In genomic region chr2:108220191-108220590, GRCh38 we compare ENCODE assay signal across 34 cellular contexts. TPM values are rescaled to one million over a fixed set of nuclear protein-coding genes. Genes with fewer than 3 reads are reported as not detected.
"Had no signal": no experiment of that assay in that cellular context is flagged by ENCODE, and none has a peak within 500 bp of the region (broad histone marks: within the 10 kb centered on the region; RNA-seq: fewer than 3 reads in every experiment).

No MANE protein-coding gene starts in this region.

- H3K4me1 Mint-ChIP-seq: activated naive CD4-positive, alpha-beta T cell treated with anti-CD3 and anti-CD28 coated beads, Interleukin-2, amount 10 ng/mL, durations not matched to agents 7 days and 5 days; activated naive CD8-positive, alpha-beta T cell treated with anti-CD3 and anti-CD28 coated beads, Interleukin-2, amount 10 ng/mL, durations not matched to agents 7 days and 5 days; naive thymus-derived CD8-positive, alpha-beta T cell; neural crest cell; stimulated activated memory B cell treated with anti-CD40 and anti-IgM and Interleukin-4, amounts not matched to agents 10 μg/mL and 1 μg/mL and 100 μg/mL, for 72 hours; stimulated activated naive CD8-positive, alpha-beta T cell treated with anti-CD3 and anti-CD28 coated beads, Interleukin-15, amount 100 ng/mL, for 72 hours had no signal

- H3K9me3 ChIP-seq: gastrocnemius medialis, vagina had no signal

- DNase-seq: activated CD4-positive, alpha-beta T cell treated with anti-CD3 and anti-CD28 coated beads for 4 hours; activated CD4-positive, alpha-beta T cell treated with anti-CD3 and anti-CD28 coated beads, Interleukin-2, amount 50 U/mL, for 4 hours; activated CD8-positive, alpha-beta memory T cell treated with anti-CD3 and anti-CD28 coated beads for 24 hours; activated gamma-delta T cell; activated naive CD4-positive, alpha-beta T cell treated with anti-CD3 and anti-CD28 coated beads, Interleukin-2, amount 10 ng/mL, durations not matched to agents 7 days and 5 days; activated naive CD8-positive, alpha-beta T cell treated with anti-CD3 and anti-CD28 coated beads, Interleukin-2, amount 10 ng/mL, durations not matched to agents 7 days and 5 days; activated T-cell treated with anti-CD3 and anti-CD28 coated beads, Interleukin-2, amount 50 U/mL, for 24 hours; cerebellar nuclear complex; effector memory CD8-positive, alpha-beta T cell; erythroblast; gastrocnemius medialis; glutamatergic neuron; left lung; naive thymus-derived CD8-positive, alpha-beta T cell; occipital lobe; stimulated activated CD4-positive, alpha-beta T cell treated with anti-CD3 and anti-CD28 coated beads, Interleukin-1b, Interleukin-23, amount 100 ng/mL, for 48 hours; stimulated activated CD4-positive, alpha-beta T cell treated with anti-CD3 and anti-CD28 coated beads, Interleukin-4, amount 100 ng/mL, for 4 hours; stimulated activated CD8-positive, alpha-beta memory T cell treated with anti-CD3 and anti-CD28 coated beads, Interleukin-4, amount 100 ng/mL, for 48 hours; stimulated activated naive CD8-positive, alpha-beta T cell treated with anti-CD3 and anti-CD28 coated beads, Interleukin-15, amount 100 ng/mL, for 72 hours; T-helper 1 cell had no signal

- H3K4me3 ChIP-seq: ascending aorta, cardiac muscle cell, coronary artery, dorsolateral prefrontal cortex, gastrocnemius medialis, left lung, smooth muscle cell, upper lobe of left lung, vagina had no signal

- H3K4me3 Mint-ChIP-seq: activated naive CD4-positive, alpha-beta T cell treated with anti-CD3 and anti-CD28 coated beads, Interleukin-2, amount 10 ng/mL, durations not matched to agents 7 days and 5 days; activated naive CD8-positive, alpha-beta T cell treated with anti-CD3 and anti-CD28 coated beads, Interleukin-2, amount 10 ng/mL, durations not matched to agents 7 days and 5 days; activated T-cell treated with anti-CD3 and anti-CD28 coated beads, Interleukin-2, amount 50 U/mL, for 24 hours; brain; effector memory CD8-positive, alpha-beta T cell; naive thymus-derived CD8-positive, alpha-beta T cell; neural crest cell; stimulated activated memory B cell treated with anti-CD40 and anti-IgM and Interleukin-4, amounts not matched to agents 10 μg/mL and 1 μg/mL and 100 μg/mL, for 72 hours; stimulated activated naive CD8-positive, alpha-beta T cell treated with anti-CD3 and anti-CD28 coated beads, Interleukin-15, amount 100 ng/mL, for 72 hours; T-helper 2 cell treated with Interferon-gamma antibody and Interleukin-4, amounts not matched to agents 5 μg/mL and 100 μg/mL, for 36 hours had no signal

- H3K27me3 ChIP-seq: ascending aorta, cardiac muscle cell, dorsolateral prefrontal cortex, gastrocnemius medialis, left lung, upper lobe of left lung, vagina had no signal

- ATAC-seq: effector memory CD8-positive, alpha-beta T cell; gastrocnemius medialis; left lung; naive thymus-derived CD8-positive, alpha-beta T cell; stimulated activated memory B cell treated with anti-CD40 and anti-IgM and Interleukin-4, amounts not matched to agents 10 μg/mL and 1 μg/mL and 100 μg/mL, for 72 hours; stimulated activated naive CD8-positive, alpha-beta T cell treated with anti-CD3 and anti-CD28 coated beads, Interleukin-15, amount 100 ng/mL, for 72 hours had no signal

- H3K36me3 Mint-ChIP-seq: activated naive CD4-positive, alpha-beta T cell treated with anti-CD3 and anti-CD28 coated beads, Interleukin-2, amount 10 ng/mL, durations not matched to agents 7 days and 5 days; activated naive CD8-positive, alpha-beta T cell treated with anti-CD3 and anti-CD28 coated beads, Interleukin-2, amount 10 ng/mL, durations not matched to agents 7 days and 5 days; brain; stimulated activated memory B cell treated with anti-CD40 and anti-IgM and Interleukin-4, amounts not matched to agents 10 μg/mL and 1 μg/mL and 100 μg/mL, for 72 hours had no signal

- H3K27me3 Mint-ChIP-seq: activated naive CD4-positive, alpha-beta T cell treated with anti-CD3 and anti-CD28 coated beads, Interleukin-2, amount 10 ng/mL, durations not matched to agents 7 days and 5 days; stimulated activated memory B cell treated with anti-CD40 and anti-IgM and Interleukin-4, amounts not matched to agents 10 μg/mL and 1 μg/mL and 100 μg/mL, for 72 hours; stimulated activated naive CD8-positive, alpha-beta T cell treated with anti-CD3 and anti-CD28 coated beads, Interleukin-15, amount 100 ng/mL, for 72 hours had no signal

- H3K27ac Mint-ChIP-seq: activated naive CD4-positive, alpha-beta T cell treated with anti-CD3 and anti-CD28 coated beads, Interleukin-2, amount 10 ng/mL, durations not matched to agents 7 days and 5 days; activated naive CD8-positive, alpha-beta T cell treated with anti-CD3 and anti-CD28 coated beads, Interleukin-2, amount 10 ng/mL, durations not matched to agents 7 days and 5 days; activated T-cell treated with anti-CD3 and anti-CD28 coated beads, Interleukin-2, amount 50 U/mL, for 24 hours; brain; effector memory CD8-positive, alpha-beta T cell; naive thymus-derived CD8-positive, alpha-beta T cell; stimulated activated memory B cell treated with anti-CD40 and anti-IgM and Interleukin-4, amounts not matched to agents 10 μg/mL and 1 μg/mL and 100 μg/mL, for 72 hours; T-helper 2 cell treated with Interferon-gamma antibody and Interleukin-4, amounts not matched to agents 5 μg/mL and 100 μg/mL, for 36 hours had no signal

- H3K4me1 ChIP-seq: gastrocnemius medialis had no signal

- H3K36me3 ChIP-seq: ascending aorta, cardiac muscle cell, gastrocnemius medialis, left lung, upper lobe of left lung, vagina had no signal

- H3K27ac ChIP-seq: cardiac muscle cell, coronary artery, gastrocnemius medialis, left lung, upper lobe of left lung, vagina had no signal

- H3K4me2 ChIP-seq: smooth muscle cell had no signal

RNA-seq across cellular contexts. Expression of gene SULT1C3, which starts 19.6 kb away (rescaled TPM):
- total RNA-seq: activated naive CD8-positive, alpha-beta T cell treated with anti-CD3 and anti-CD28 coated beads, Interleukin-2, amount 10 ng/mL, durations not matched to agents 7 days and 5 days; ascending aorta; cardiac muscle cell; dorsolateral prefrontal cortex; gastrocnemius medialis; left lung; lung microvascular endothelial cell; naive thymus-derived CD8-positive, alpha-beta T cell; neural crest cell; occipital lobe; sciatic nerve; smooth muscle cell; upper lobe of left lung; vagina had no signal
- polyA plus RNA-seq: cardiac muscle cell; naive thymus-derived CD8-positive, alpha-beta T cell; smooth muscle cell; thymus had no signal
